In the genomic region with DNA sequence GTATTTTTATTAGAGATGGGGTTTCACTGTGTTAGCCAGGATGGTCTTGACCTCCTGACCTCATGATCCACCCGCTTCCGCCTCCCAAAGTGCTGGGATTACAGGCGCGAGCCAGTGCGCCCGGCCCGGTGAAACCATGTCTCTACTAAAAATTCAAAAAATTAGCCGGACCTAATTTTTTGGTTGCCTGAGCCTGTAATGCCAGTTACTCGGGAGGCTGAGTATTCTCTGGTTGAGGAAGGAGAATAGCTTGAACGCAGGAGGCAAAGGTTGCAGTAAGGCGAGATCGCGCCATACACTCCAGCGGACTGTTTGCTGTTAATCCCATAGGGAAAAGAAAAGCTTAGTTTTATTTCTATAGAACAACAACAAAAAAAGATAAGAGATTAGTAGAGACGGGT, we compare ENCODE assay signal across 7 cellular contexts. TPM values are rescaled to one million over a fixed set of nuclear protein-coding genes. Genes with fewer than 3 reads are reported as not detected.
DNase-seq lines count a peak whose midpoint lies in the region; ATAC-seq lines count a peak whose summit lies in the region.

No MANE protein-coding gene starts in this region.

- peak overlapping the region; percentile 32 for H3K27ac ChIP-seq in subcutaneous abdominal adipose tissue (ENCODE audit: low read depth, low read length)

- H3K27me3 ChIP-seq in subcutaneous abdominal adipose tissue (ENCODE audit: control insufficient read depth in 5 of 5, insufficient read depth in 4 of 5, low read length in 5 of 5) = no peaks in the 10 kb centered on the region

- H3K9ac ChIP-seq in subcutaneous abdominal adipose tissue (ENCODE audit: low read length in 5 of 5) = peak overlapping the region in 2 of 5 donors; percentile 27 to 66

- H3K4me1 ChIP-seq in subcutaneous abdominal adipose tissue (ENCODE audit: control insufficient read depth in 5 of 5, insufficient read depth in 5 of 5, low read length in 5 of 5) = peaks cover 0 to 7% (median 3%) of the 10 kb centered on the region in 5 donors

- H3K9me3 ChIP-seq in iPS-18c (ENCODE audit: control insufficient read depth, insufficient read depth, low read length) (no peaks in the 10 kb centered on the region), subcutaneous abdominal adipose tissue (ENCODE audit: control insufficient read depth in 5 of 5, low read length in 5 of 5) (no peaks in the 10 kb centered on the region)

- peak; percentile 43 for DNase-seq in activated naive CD4-positive, alpha-beta T cell treated with anti-CD3 and anti-CD28 coated beads, Interleukin-2, amount 50 U/mL, for 16 hours
- no peak for DNase-seq in activated CD4-positive, CD25-positive, alpha-beta regulatory T cell treated with anti-CD3 and anti-CD28 coated beads, Interleukin-2, amount 50 U/mL, for 72 hours
- no peak for DNase-seq in G401 (ENCODE audit: low spot score)

- H3K4me3 ChIP-seq in iPS-18c (ENCODE audit: insufficient read depth, low read depth, low read length) (peak overlapping the region; percentile 29; the same call in 1 of the 2 replicates), subcutaneous abdominal adipose tissue (ENCODE audit: low read depth in 1 of 5, low read length in 5 of 5) (peak overlapping the region in 4 of 5 donors; percentile 45 to 65 (median 52))

- in situ Hi-C loops in G401 (cut with HindIII; ENCODE audit: low sequenced_read_pairs) = no loop called here

- ATAC-seq in HG03045 (IDR thresholded peaks at IDR 0.05; ENCODE audit: unreplicated experiment) = peak; percentile 46
- ATAC-seq in HG03469 (IDR thresholded peaks at IDR 0.05; ENCODE audit: unreplicated experiment) = no peak

- H3K36me3 ChIP-seq in subcutaneous abdominal adipose tissue (ENCODE audit: control insufficient read depth in 5 of 5, insufficient read depth in 5 of 5, low read length in 5 of 5) = no peaks in the 10 kb centered on the region

RNA-seq across cellular contexts. Expression of a gene that starts 29.9 kb away (rescaled TPM):
- not detected in 2 replicates for total RNA-seq in G401 (2014; rRNA removed; shearing (Covaris generic))

RNA-seq across cellular contexts. Expression of a gene that starts 55.1 kb away (rescaled TPM):
- total RNA-seq in G401 (2014; rRNA removed; shearing (Covaris generic)) = 1.8 and 4.7 TPM in 2 replicates
